19 cellular contexts compared by ENCODE assay signal in the genomic region with DNA sequence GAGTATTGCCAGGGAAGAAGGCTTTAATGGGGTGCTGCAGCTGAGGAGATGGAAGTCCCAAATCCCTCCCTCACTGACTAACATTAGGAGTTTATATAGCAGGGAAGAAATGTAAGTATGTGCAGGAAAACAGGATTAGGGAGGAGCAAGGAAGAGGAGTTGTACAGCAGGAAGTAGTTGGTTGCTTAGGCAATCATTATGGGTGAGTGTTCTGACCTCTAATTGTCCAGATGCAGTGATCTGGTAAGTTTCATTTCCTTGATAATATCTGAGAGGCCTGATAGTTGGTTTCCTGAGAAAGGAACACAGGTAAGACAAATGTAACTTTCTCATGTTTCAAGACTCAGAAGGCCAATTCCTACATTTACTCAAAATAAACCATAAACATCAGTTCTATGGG.
DNase-seq lines count a peak whose midpoint lies in the region; ATAC-seq, FAIRE-seq and TF ChIP-seq lines count a peak whose summit lies in the region.
"Had no signal": no experiment of that assay in that cellular context is flagged by ENCODE, and none has a peak within 500 bp of the region (broad histone marks: within the 10 kb centered on the region; RNA-seq: fewer than 3 reads in every experiment).

No MANE protein-coding gene starts in this region.

- peak; percentile 16 for ATAC-seq in upper lobe of right lung
- ATAC-seq in GM21717 (IDR thresholded peaks at IDR 0.05; ENCODE audit: unreplicated experiment): no peak
- ATAC-seq: activated CD4-positive, alpha-beta T cell treated with anti-CD3 and anti-CD28 coated beads for 36 hours; stimulated activated naive CD8-positive, alpha-beta T cell treated with anti-CD3 and anti-CD28 coated beads, Interleukin-15, Interleukin-2, amounts not matched to agents 100 U/mL and 50 U/mL, for 24 hours; T-helper 17 cell had no signal

- no peaks in the 10 kb centered on the region for H3K4me1 ChIP-seq in upper lobe of right lung
- H3K4me1 ChIP-seq: colonic mucosa, Peyer's patch had no signal

- H3K27ac ChIP-seq in upper lobe of right lung: no peak overlapping the region
- H3K27ac ChIP-seq: 22Rv1, colonic mucosa, Peyer's patch had no signal

- FAIRE-seq in GM19239 (lab: Jason Lieb, UNC): no peak

- no peaks in the 10 kb centered on the region for H3K9me3 ChIP-seq in upper lobe of right lung
- H3K9me3 ChIP-seq: colonic mucosa, Peyer's patch had no signal

- no peaks in the 10 kb centered on the region for H3K36me3 ChIP-seq in upper lobe of right lung
- H3K36me3 ChIP-seq: colonic mucosa, Peyer's patch had no signal

- DNase-seq in NCI-H748 treated with DMSO at 0.1 percent for 48 hours (lab: John Stamatoyannopoulos, UW) (peak; percentile 6), NCI-H748 (lab: John Stamatoyannopoulos, UW; ENCODE audit: unreplicated experiment) (no peak), NOMO-1 treated with dmso at 0.1 percent for 144 hours (lab: John Stamatoyannopoulos, UW; ENCODE audit: unreplicated experiment) (peak; percentile 21), fibroblast of mammary gland (ENCODE audit: low read depth) (peak; percentile 58), upper lobe of right lung (no peak), GM19239 (ENCODE audit: insufficient read length, low spot score) (no peak), NCI-H1092 treated with DMSO at 0.1 percent for 48 hours (lab: John Stamatoyannopoulos, UW) (no peak)
- DNase-seq: activated CD4-positive, alpha-beta T cell treated with anti-CD3 and anti-CD28 coated beads for 36 hours; activated T-cell treated with anti-CD3 and anti-CD28 coated beads, Interleukin-2, amount 50 U/mL, for 1 hour; CD8-positive, alpha-beta memory T cell; colonic mucosa; NCI-H1092; NCI-H446; occipital lobe; Peyer's patch; stimulated activated naive CD8-positive, alpha-beta T cell treated with anti-CD3 and anti-CD28 coated beads, Interleukin-15, Interleukin-2, amounts not matched to agents 100 U/mL and 50 U/mL, for 24 hours; T-helper 17 cell had no signal

- no peak for TF ChIP-seq CTCF in fibroblast of mammary gland (conservative IDR thresholded peaks at IDR 0.05; ENCODE audit: control insufficient read depth, insufficient read depth, low read depth, low read length)
- TF ChIP-seq CTCF in upper lobe of right lung (IDR thresholded peaks at IDR 0.05): no peak

- H3K27me3 ChIP-seq in upper lobe of right lung: no peaks in the 10 kb centered on the region
- H3K27me3 ChIP-seq: colonic mucosa, Peyer's patch had no signal

- intact Hi-C loops in upper lobe of right lung (cut with DNase I): no loop called here

- no peak overlapping the region for H3K4me3 ChIP-seq in fibroblast of mammary gland (ENCODE audit: control insufficient read depth, low read depth, low read length)
- no peak overlapping the region for H3K4me3 ChIP-seq in upper lobe of right lung
- H3K4me3 ChIP-seq: colonic mucosa, Peyer's patch had no signal

Comparison
In these comparisons a context has a peak if more than half of its experiments do, and no peak if none do; other contexts are left out.
1. DNase-seq: peak in NCI-H748 treated with DMSO at 0.1 percent for 48 hours (single experiment), NOMO-1 treated with dmso at 0.1 percent for 144 hours (single experiment) and fibroblast of mammary gland (single experiment); none in NCI-H748 (single experiment), upper lobe of right lung (single experiment), GM19239 (single experiment) and NCI-H1092 treated with DMSO at 0.1 percent for 48 hours (single experiment).